16 cellular contexts compared by ENCODE assay signal in the genomic region with DNA sequence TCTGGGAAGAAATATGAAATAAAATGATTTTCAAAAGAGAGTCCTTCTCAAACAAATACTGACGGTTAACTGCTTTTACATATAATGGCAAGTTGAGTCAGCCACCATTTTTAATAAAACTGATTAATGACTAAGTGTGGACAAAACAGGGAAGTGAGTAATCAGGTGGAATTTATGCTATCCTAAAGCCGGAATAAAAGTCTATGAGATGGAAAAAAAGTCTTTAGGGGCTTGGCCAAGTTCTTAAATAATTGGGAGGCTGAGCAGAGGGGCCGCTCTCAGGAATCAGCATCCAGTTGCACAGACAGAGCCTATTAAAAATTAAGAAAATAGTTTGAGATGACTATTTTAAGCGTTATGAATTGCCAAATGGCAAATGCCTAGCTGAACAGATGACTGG. TPM values are rescaled to one million over a fixed set of nuclear protein-coding genes. Genes with fewer than 3 reads are reported as not detected.
DNase-seq lines count a peak whose midpoint lies in the region; ATAC-seq and TF ChIP-seq lines count a peak whose summit lies in the region.
"Had no signal": no experiment of that assay in that cellular context is flagged by ENCODE, and none has a peak within 500 bp of the region (broad histone marks: within the 10 kb centered on the region; RNA-seq: fewer than 3 reads in every experiment).

No MANE protein-coding gene starts in this region.

- H3F3A ChIP-seq in PC-3 (ENCODE audit: low read length, unreplicated experiment): no peaks in the 10 kb centered on the region

- H3K4me3 ChIP-seq in BJ (ENCODE audit: low read depth, low read length): no peak overlapping the region
- no peak overlapping the region for H3K4me3 ChIP-seq in PC-3 (ENCODE audit: low read length)
- no peak overlapping the region for H3K4me3 ChIP-seq in sigmoid colon
- H3K4me3 ChIP-seq: BLaER1 treated with 17β-estradiol and CSF1 and Interleukin-3, amounts not matched to agents 10 nM and 100 nM had no signal

- no TSS peak for BruUV-seq in PC-3 (replicated peaks; lab: Mats Ljungman, UMichigan)

- H2AFZ ChIP-seq in PC-3 (ENCODE audit: low read length): no peak overlapping the region; the same call in 1 of the 2 replicates

- H3K79me2 ChIP-seq in PC-3 (ENCODE audit: low read length): no peaks in the 10 kb centered on the region

- no peak for TF ChIP-seq EP300 in sigmoid colon (IDR thresholded peaks at IDR 0.05)

- ATAC-seq in PC-3 (peak; percentile 63), HG03565 (IDR thresholded peaks at IDR 0.05; ENCODE audit: unreplicated experiment) (no peak)
- no peak for ATAC-seq in stimulated activated naive CD8-positive, alpha-beta T cell treated with anti-CD3 and anti-CD28 coated beads, Interleukin-15, Interleukin-2, amounts not matched to agents 100 U/mL and 50 U/mL, for 24 hours

- H3K36me3 ChIP-seq in BJ (ENCODE audit: control insufficient read depth, insufficient read depth, low read length) (no peaks in the 10 kb centered on the region), PC-3 (ENCODE audit: low read depth, low read length) (no peaks in the 10 kb centered on the region), sigmoid colon (no peaks in the 10 kb centered on the region)
- H3K36me3 ChIP-seq: BLaER1 treated with 17β-estradiol and CSF1 and Interleukin-3, amounts not matched to agents 10 nM and 100 nM had no signal

- 89% methylated on average over 4 of the region's 4 CpGs for WGBS in sigmoid colon, 2 donors

- H3K9me3 ChIP-seq in PC-3 (ENCODE audit: low read length): no peaks in the 10 kb centered on the region
- no peaks in the 10 kb centered on the region for H3K9me3 ChIP-seq in sigmoid colon

- TF ChIP-seq POLR2A in sigmoid colon (IDR thresholded peaks at IDR 0.05): no peak

- H3K4me1 ChIP-seq in PC-3 (ENCODE audit: insufficient read depth, low read length) (peaks cover 32% of the 10 kb centered on the region), sigmoid colon (peaks cover 0 to 37% (median 32%) of the 10 kb centered on the region in 4 donors)

- DNase-seq in BJ (ENCODE audit: low read depth) (peak; percentile 21), PC-3 (peak; percentile 69), dermis blood vessel endothelial cell (peak; percentile 69), lung microvascular endothelial cell (ENCODE audit: low read depth in 2 of 2) (peak; percentile 6 to 67), NK-92 (lab: John Stamatoyannopoulos, UW; ENCODE audit: unreplicated experiment) (no peak), sigmoid colon (no peak)
- DNase-seq in stimulated activated naive CD8-positive, alpha-beta T cell treated with anti-CD3 and anti-CD28 coated beads, Interleukin-15, Interleukin-2, amounts not matched to agents 100 U/mL and 50 U/mL, for 24 hours: no peak
- DNase-seq: CD8-positive, alpha-beta memory T cell; H7; NCI-H1105 treated with DMSO at 0.1 percent for 48 hours; NCI-H1930; NCI-H2171 treated with DMSO at 0.1 percent for 48 hours; NCI-H748 treated with DMSO at 0.1 percent for 48 hours had no signal

- peak overlapping the region; percentile 35; the same call in 1 of the 2 replicates for H3K4me2 ChIP-seq in PC-3 (ENCODE audit: low read length)

- H3K27me3 ChIP-seq in BJ (ENCODE audit: control insufficient read depth, insufficient read depth, low read length) (no peaks in the 10 kb centered on the region; the same call in 1 of the 2 replicates), PC-3 (ENCODE audit: low read length) (no peaks in the 10 kb centered on the region), sigmoid colon (no peaks in the 10 kb centered on the region)
- H3K27me3 ChIP-seq: BLaER1 treated with 17β-estradiol and CSF1 and Interleukin-3, amounts not matched to agents 10 nM and 100 nM had no signal

- CTCF ChIA-PET in BJ (lab: Yijun Ruan, JAX): interaction anchor here (0.6 to 1.2 kb wide), 2 partner anchors 27 to 464 kb away, joined by 3 to 4 read pairs; no protein-coding TSS in a partner anchor
- CTCF ChIA-PET in PC-3 (lab: Charles Lee): no interaction called here

- POLR2A ChIA-PET in BJ (lab: Charles Lee) (no interaction called here), PC-3 (lab: Charles Lee; ENCODE audit: unreplicated experiment) (no interaction called here)

- H4K20me1 ChIP-seq in PC-3 (ENCODE audit: low read length): no peaks in the 10 kb centered on the region
- H4K20me1 ChIP-seq: BLaER1 treated with 17β-estradiol and CSF1 and Interleukin-3, amounts not matched to agents 10 nM and 100 nM had no signal

- H3K27ac ChIP-seq in PC-3 (ENCODE audit: low read length) (peak overlapping the region; percentile 42), sigmoid colon (no peak overlapping the region)
- H3K27ac ChIP-seq: BLaER1 treated with 17β-estradiol and CSF1 and Interleukin-3, amounts not matched to agents 10 nM and 100 nM had no signal

- TF ChIP-seq CTCF in BJ (IDR thresholded peaks at IDR 0.05; ENCODE audit: insufficient read depth, low read depth, low read length): no peak
- no peak for TF ChIP-seq CTCF in PC-3 (conservative IDR thresholded peaks at IDR 0.05; ENCODE audit: low read depth, low read length)
- no peak for TF ChIP-seq CTCF in sigmoid colon (IDR thresholded peaks at IDR 0.05)

- no peak overlapping the region for H3K9ac ChIP-seq in PC-3 (ENCODE audit: low read length)
- H3K9ac ChIP-seq: BLaER1 treated with 17β-estradiol and CSF1 and Interleukin-3, amounts not matched to agents 10 nM and 100 nM had no signal

- intact Hi-C loops in PC-3 (cut with micrococcal nuclease) (no loop called here), sigmoid colon (cut with DNase I) (no loop called here)

- no peaks in the 10 kb centered on the region for H3K9me2 ChIP-seq in PC-3 (replicated peaks; ENCODE audit: low read length)

RNA-seq across cellular contexts. Expression of gene AFF3, which starts 58.6 kb away (rescaled TPM):
- polyA plus RNA-seq in BJ (2011; rRNA removed): 11.5 and 13.8 TPM in 2 replicates
- 44.4 and 54.6 TPM in 2 replicates for polyA minus RNA-seq in BJ (2011; rRNA and poly(A)+ RNA removed)
- total RNA-seq in PC-3 (2014; rRNA removed): 0.04 and 0.06 TPM in 2 replicates
- total RNA-seq in dermis blood vessel endothelial cell: 0.05 TPM in 1 of 2 replicates, not detected in the other
- total RNA-seq in lung microvascular endothelial cell: under 0.01 TPM in 2 replicates
- total RNA-seq in sigmoid colon: 10 to 100 TPM; 18.6 to 25.0 (median 20.4) TPM
- polyA plus RNA-seq in sigmoid colon: 1 to 10 TPM in 2 of 3 donors, under 1 TPM in 1; 0.46 to 7.8 (median 1.2) TPM
- total RNA-seq: HT-29 had no signal

Comparison
In these comparisons a context has a peak if more than half of its experiments do, and no peak if none do; other contexts are left out.
1. DNase-seq: peak in BJ (single experiment), PC-3 (single experiment), dermis blood vessel endothelial cell (single experiment) and lung microvascular endothelial cell (2 of 2); none in NK-92 (single experiment), stimulated activated naive CD8-positive, alpha-beta T cell treated with anti-CD3 and anti-CD28 coated beads, Interleukin-15, Interleukin-2, amounts not matched to agents 100 U/mL and 50 U/mL, for 24 hours (single experiment) and sigmoid colon (single experiment).
2. RNA of gene AFF3, which starts 58.6 kb away (total RNA-seq): 18.6 to 25.0 TPM in sigmoid colon; 0.04 to 0.06 TPM in PC-3, 0.05 TPM in dermis blood vessel endothelial cell and under 0.01 TPM in lung microvascular endothelial cell; every median in the first group is over 10 times any median in the second.